ENCODE assay signal across 3 cellular contexts in genomic region chr15:36458406-36458805, GRCh38.
A peak's percentile ranks its signal among the peaks of the same experiment; 100 is the strongest.
TF ChIP-seq lines count a peak whose summit lies in the region.

No MANE protein-coding gene starts in this region.

TF ChIP-seq in SK-N-SH, 30 proteins besides CTCF, POLR2A, EP300 and RAD21 (continued from another document):
- TF ChIP-seq SIN3A (IDR thresholded peaks at IDR 0.05; ENCODE audit: borderline replicate concordance, low read depth, low read length) (no peak), FOXM1 (IDR thresholded peaks at IDR 0.05; ENCODE audit: low read depth) (no peak), PBX3 (IDR thresholded peaks at IDR 0.05) (no peak), CHD2 (IDR thresholded peaks at IDR 0.05; ENCODE audit: low read length, partially characterized antibody) (no peak), NFIC (IDR thresholded peaks at IDR 0.05; ENCODE audit: borderline replicate concordance) (no peak), EZH2phosphoT487 (IDR thresholded peaks at IDR 0.05; ENCODE audit: borderline replicate concordance, low read depth) (no peak), ZBTB33 (IDR thresholded peaks at IDR 0.05; ENCODE audit: borderline replicate concordance, low read depth) (no peak)

TF ChIP-seq in SK-N-SH treated with all-trans-retinoic acid at 6 μM for 48 hours, 23 proteins besides CTCF, POLR2A, EP300 and RAD21 (continued from another document):
- TF ChIP-seq POU6F1 (CRISPR knock-in tag; IDR thresholded peaks at IDR 0.05; ENCODE audit: borderline replicate concordance, low read depth) (no peak), ZC3H10 (CRISPR knock-in tag; IDR thresholded peaks at IDR 0.05) (no peak), CSDC2 (CRISPR knock-in tag; IDR thresholded peaks at IDR 0.05) (no peak), TSHZ2 (CRISPR knock-in tag; IDR thresholded peaks at IDR 0.05) (no peak)

TF ChIP-seq in WTC11, 78 proteins besides CTCF, POLR2A, EP300 and RAD21 (continued from another document):
- peak; percentile 88 for TF ChIP-seq PRDM15 (CRISPR knock-in tag; IDR thresholded peaks at IDR 0.05)
